8 cellular contexts compared by ENCODE assay signal in genomic region chr9:72280913-72281500, GRCh38.
DNase-seq lines count a peak whose midpoint lies in the region; ATAC-seq and TF ChIP-seq lines count a peak whose summit lies in the region.

No MANE protein-coding gene starts in this region.

- ATAC-seq in GM18505 (IDR thresholded peaks at IDR 0.05; ENCODE audit: unreplicated experiment), result peak; percentile 74
- ATAC-seq in HG02973 (IDR thresholded peaks at IDR 0.05; ENCODE audit: unreplicated experiment), result peak; percentile 84

- TF ChIP-seq POLR2A in GM18505 (IDR thresholded peaks at IDR 0.05; ENCODE audit: borderline replicate concordance, extremely low read depth, insufficient read depth, insufficient read length), result no peak

- in situ Hi-C loops in ACHN (cut with HindIII; ENCODE audit: low pct_ligation_motif_present, low pct_unique_long_range_greater_than_20kb, low sequenced_read_pairs), result no loop called here

- peak; percentile 56 for DNase-seq in ACHN
- peak; percentile 59 for DNase-seq in NCI-H2196 (lab: John Stamatoyannopoulos, UW; ENCODE audit: unreplicated experiment)
- peak; percentile 36 for DNase-seq in activated CD4-positive, CD25-positive, alpha-beta regulatory T cell treated with anti-CD3 and anti-CD28 coated beads, Interleukin-2, amount 50 U/mL, for 16 hours (ENCODE audit: low read depth, low spot score)
- peak; percentile 57 for DNase-seq in central memory CD4-positive, alpha-beta T cell
- peak; percentile 60 for DNase-seq in kidney glomerular epithelial cell (lab: John Stamatoyannopoulos, UW)
- DNase-seq in stimulated activated CD4-positive, alpha-beta T cell treated with anti-CD3 and anti-CD28 coated beads, Interleukin-2, amount 100 ng/mL, for 48 hours, result peak; percentile 60 to 62

Comparison
In these comparisons a context has a peak if more than half of its experiments do, and no peak if none do; other contexts are left out.
1. Peak in every context shown above with its lines: DNase-seq and ATAC-seq.